16 cellular contexts compared by ENCODE assay signal in genomic region chr11:10670099-10670498, GRCh38. TPM values are rescaled to one million over a fixed set of nuclear protein-coding genes. Genes with fewer than 3 reads are reported as not detected.
DNase-seq lines count a peak whose midpoint lies in the region; ATAC-seq and TF ChIP-seq lines count a peak whose summit lies in the region.
"Had no signal": no experiment of that assay in that cellular context is flagged by ENCODE, and none has a peak within 500 bp of the region (broad histone marks: within the 10 kb centered on the region; RNA-seq: fewer than 3 reads in every experiment).

No MANE protein-coding gene starts in this region.

- TF ChIP-seq CTCF in tibial artery (IDR thresholded peaks at IDR 0.05), result no peak

- H3K4me3 ChIP-seq in adipocyte (ENCODE audit: low read length), result peak overlapping the region; percentile 38
- no peak overlapping the region for H3K4me3 ChIP-seq in mesodermal cell (ENCODE audit: extremely low read depth, insufficient read depth, low read length, poor library complexity, severe bottlenecking)
- no peak overlapping the region for H3K4me3 ChIP-seq in tibial artery

- H3K9me3 ChIP-seq in adipocyte (ENCODE audit: control insufficient read depth, low read length) (no peaks in the 10 kb centered on the region), mesodermal cell (ENCODE audit: control insufficient read depth, low read length) (no peaks in the 10 kb centered on the region), tibial artery (no peaks in the 10 kb centered on the region)

- H3K27ac ChIP-seq in mesodermal cell (ENCODE audit: low read depth, low read length, severe bottlenecking), result peak overlapping the region; percentile 36
- H3K27ac ChIP-seq in tibial artery, result peak overlapping the region; percentile 86 to 89

- H3K27me3 ChIP-seq in adipocyte (replicated peaks; ENCODE audit: control insufficient read depth, insufficient read depth, low read length), result no peaks in the 10 kb centered on the region
- no peaks in the 10 kb centered on the region for H3K27me3 ChIP-seq in tibial artery

- 80% methylated on average over 1 of the region's 4 CpGs for WGBS in mesodermal cell (ENCODE audit: insufficient coverage in 2 of 2), 2 experiments

- peaks cover 65% of the 10 kb centered on the region for H3K4me1 ChIP-seq in adipocyte (ENCODE audit: control insufficient read depth, insufficient read depth, low read length)
- H3K4me1 ChIP-seq in mesodermal cell (ENCODE audit: control insufficient read depth, insufficient read depth, low read length, poor library complexity, severe bottlenecking), result peaks cover 51% of the 10 kb centered on the region
- H3K4me1 ChIP-seq in tibial artery, result peaks cover 0 to 100% (median 75%) of the 10 kb centered on the region in 4 donors

- DNase-seq in NCI-H510A treated with DMSO at 0.1 percent for 48 hours (lab: John Stamatoyannopoulos, UW) (peak; percentile 58), NCI-H510A (lab: John Stamatoyannopoulos, UW) (no peak), adipocyte (ENCODE audit: low read depth) (no peak), tibial artery (no peak), NCI-H526 (lab: John Stamatoyannopoulos, UW) (no peak)
- DNase-seq: activated CD8-positive, alpha-beta T cell treated with anti-CD3 and anti-CD28 coated beads, Interleukin-2, amount 10 ng/mL, durations not matched to agents 7 days and 5 days; central memory CD4-positive, alpha-beta T cell; endodermal cell; left ventricle myocardium superior; natural killer cell; NCI-H526 treated with DMSO at 0.1 percent for 48 hours; RPMI8226; stimulated activated naive CD8-positive, alpha-beta T cell treated with anti-CD3 and anti-CD28 coated beads, Interleukin-15, amount 100 ng/mL, for 72 hours had no signal

- ATAC-seq in GM21367 (IDR thresholded peaks at IDR 0.05; ENCODE audit: unreplicated experiment) (no peak), GM18868 (IDR thresholded peaks at IDR 0.05; ENCODE audit: unreplicated experiment) (no peak)
- ATAC-seq: activated CD8-positive, alpha-beta T cell treated with anti-CD3 and anti-CD28 coated beads, Interleukin-2, amount 10 ng/mL, durations not matched to agents 7 days and 5 days; natural killer cell; stimulated activated naive CD8-positive, alpha-beta T cell treated with anti-CD3 and anti-CD28 coated beads, Interleukin-15, amount 100 ng/mL, for 72 hours had no signal

- intact Hi-C loops in tibial artery (cut with DNase I; ENCODE audit: low total_unique reads), result no loop called here

- H3K9ac ChIP-seq in adipocyte (ENCODE audit: low read length), result peak overlapping the region; percentile 80

- H3K36me3 ChIP-seq in adipocyte (ENCODE audit: control insufficient read depth, insufficient read depth, low read length, severe bottlenecking) (peaks cover 7% of the 10 kb centered on the region), mesodermal cell (ENCODE audit: control insufficient read depth, insufficient read depth, low read length) (no peaks in the 10 kb centered on the region), tibial artery (no peaks in the 10 kb centered on the region)

RNA-seq across cellular contexts. Expression of gene IRAG1, which starts 23.5 kb away (rescaled TPM):
- polyA plus RNA-seq in mesodermal cell (2013, experiment 1 of 2), result 7.7 TPM
- polyA plus RNA-seq in mesodermal cell (2013, experiment 2 of 2), result 6.5 TPM
